20 cellular contexts compared by ENCODE assay signal in the genomic region with DNA sequence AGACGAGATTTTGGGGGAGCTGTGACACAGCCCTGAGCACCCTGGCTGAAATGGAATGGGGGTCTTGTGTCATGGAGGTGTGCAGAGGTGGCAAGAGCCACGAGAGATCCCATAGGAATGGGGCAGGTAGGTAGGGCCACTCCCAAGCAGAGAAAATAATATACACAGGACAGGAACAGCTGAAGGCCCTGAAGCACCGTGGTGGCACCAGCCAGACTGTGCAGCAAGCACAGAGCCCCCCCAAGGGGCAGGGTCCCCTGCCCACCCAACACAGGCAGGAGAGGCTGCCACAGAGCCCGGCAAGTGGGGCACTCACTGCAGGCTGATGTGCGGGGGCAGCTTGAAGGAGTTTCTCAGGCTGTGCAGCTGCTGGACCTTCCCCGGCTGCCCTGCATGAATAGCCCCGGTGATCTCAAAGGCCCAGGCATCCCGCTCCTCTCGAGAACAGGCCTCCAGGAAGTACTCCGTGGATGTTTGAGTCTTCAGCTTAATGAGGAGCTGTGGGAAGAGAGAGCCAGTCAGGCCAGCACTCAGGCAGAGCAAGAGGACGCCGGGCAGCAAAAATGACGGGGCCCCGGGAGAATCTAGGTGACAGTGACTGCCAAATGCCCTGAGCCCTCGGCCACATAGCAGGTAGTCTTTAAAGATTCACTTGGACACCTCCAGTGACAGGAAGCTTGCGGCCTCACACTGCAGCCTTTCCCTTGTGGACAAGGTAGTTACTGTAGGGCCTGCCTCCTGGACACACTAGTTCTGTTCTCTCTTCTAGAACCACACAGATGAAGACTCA. TPM values are rescaled to one million over a fixed set of nuclear protein-coding genes. Genes with fewer than 3 reads are reported as not detected.
DNase-seq lines count a peak whose midpoint lies in the region; ATAC-seq, FAIRE-seq and TF ChIP-seq lines count a peak whose summit lies in the region.
"Had no signal": no experiment of that assay in that cellular context is flagged by ENCODE, and none has a peak within 500 bp of the region (broad histone marks: within the 10 kb centered on the region; RNA-seq: fewer than 3 reads in every experiment).

No MANE protein-coding gene starts in this region.

- H3K4me1 ChIP-seq in Panc1 (ENCODE audit: control insufficient read depth, insufficient read depth, low read length) (no peaks in the 10 kb centered on the region), astrocyte (ENCODE audit: insufficient read depth, low read length) (no peaks in the 10 kb centered on the region)
- H3K4me1 ChIP-seq: HAP-1, Peyer's patch had no signal

- H4K20me1 ChIP-seq in astrocyte (ENCODE audit: insufficient read depth, low read length), result no peaks in the 10 kb centered on the region

- H3K9me3 Mint-ChIP-seq in astrocyte (ENCODE audit: unreplicated experiment) (no peaks in the 10 kb centered on the region), osteocyte (ENCODE audit: unreplicated experiment) (no peaks in the 10 kb centered on the region)

- CTCF ChIA-PET in Panc1 (lab: Charles Lee), result no interaction called here

- no peak overlapping the region for H3K9ac ChIP-seq in astrocyte (ENCODE audit: low read length)

- H3K36me3 Mint-ChIP-seq in astrocyte (ENCODE audit: low read depth, unreplicated experiment) (peaks cover 1% of the 10 kb centered on the region), osteocyte (ENCODE audit: unreplicated experiment) (no peaks in the 10 kb centered on the region)
- H3K36me3 Mint-ChIP-seq: CD4-positive, CD25-positive, alpha-beta regulatory T cell had no signal

- FAIRE-seq in astrocyte (lab: Jason Lieb, UNC), result no peak

- ATAC-seq in Panc1, result 0 out of 2 replicates have a peak, but pooled peaks have one; percentile 47
- ATAC-seq in GM19395 (IDR thresholded peaks at IDR 0.05; ENCODE audit: unreplicated experiment), result no peak

- no peaks in the 10 kb centered on the region for H3K36me3 ChIP-seq in Panc1 (ENCODE audit: control insufficient read depth, insufficient read depth, low read length)
- no peaks in the 10 kb centered on the region for H3K36me3 ChIP-seq in astrocyte (ENCODE audit: insufficient read depth, low read length)
- H3K36me3 ChIP-seq: HAP-1 had no signal

- no peak for TF ChIP-seq CTCF in Panc1 (IDR thresholded peaks at IDR 0.05)
- no peak for TF ChIP-seq CTCF in astrocyte (IDR thresholded peaks at IDR 0.05; ENCODE audit: insufficient read depth, low read depth, low read length)
- no peak for TF ChIP-seq CTCF in osteocyte (IDR thresholded peaks at IDR 0.05)

- H3K4me3 ChIP-seq in Panc1 (ENCODE audit: low read depth in 2 of 2, low read length in 2 of 2) (no peak overlapping the region), astrocyte (ENCODE audit: insufficient read depth, low read depth, low read length) (no peak overlapping the region)
- H3K4me3 ChIP-seq: HAP-1, Peyer's patch had no signal

- in situ Hi-C loops in Panc1 (cut with HindIII; ENCODE audit: low pct_unique_long_range_greater_than_20kb, low sequenced_read_pairs), result no loop called here

- no peaks in the 10 kb centered on the region for H3K79me2 ChIP-seq in astrocyte (ENCODE audit: insufficient read depth, low read length)

- POLR2A ChIA-PET in Panc1 (lab: Charles Lee), result no interaction called here

- H3K27me3 Mint-ChIP-seq in astrocyte (ENCODE audit: low read depth, unreplicated experiment) (peaks cover 20% of the 10 kb centered on the region), osteocyte (ENCODE audit: unreplicated experiment) (peaks cover 2% of the 10 kb centered on the region)

- no peak overlapping the region for H3K27ac ChIP-seq in Panc1 (ENCODE audit: low read length)
- H3K27ac ChIP-seq in astrocyte (ENCODE audit: low read depth, low read length), result no peak overlapping the region
- H3K27ac ChIP-seq: Peyer's patch had no signal

- H3K9me3 ChIP-seq in Panc1 (ENCODE audit: control insufficient read depth, insufficient read depth, low read depth, low read length) (no peaks in the 10 kb centered on the region), astrocyte (ENCODE audit: insufficient read depth, low read depth, low read length) (no peaks in the 10 kb centered on the region)
- H3K9me3 ChIP-seq: HAP-1, Peyer's patch had no signal

- H2AFZ ChIP-seq in astrocyte (ENCODE audit: low read depth, low read length), result no peak overlapping the region

- H3K27ac Mint-ChIP-seq in astrocyte (ENCODE audit: unreplicated experiment) (peak overlapping the region; percentile 53), osteocyte (ENCODE audit: unreplicated experiment) (no peak overlapping the region)
- H3K27ac Mint-ChIP-seq: CD4-positive, CD25-positive, alpha-beta regulatory T cell had no signal

- H3K4me1 Mint-ChIP-seq in astrocyte (ENCODE audit: low read depth, unreplicated experiment), result peaks cover 9% of the 10 kb centered on the region
- peaks cover 5% of the 10 kb centered on the region for H3K4me1 Mint-ChIP-seq in osteocyte (ENCODE audit: unreplicated experiment)

- H3K4me3 Mint-ChIP-seq in astrocyte (ENCODE audit: unreplicated experiment) (no peak overlapping the region), osteocyte (ENCODE audit: unreplicated experiment) (no peak overlapping the region)
- H3K4me3 Mint-ChIP-seq: CD4-positive, CD25-positive, alpha-beta regulatory T cell had no signal

- DNase-seq in Panc1 (ENCODE audit: low read depth, low spot score), result no peak
- no peak for DNase-seq in astrocyte (ENCODE audit: low read depth)
- DNase-seq in islet precursor cell, result peak; percentile 82
- peak; percentile 81 for DNase-seq in osteocyte (ENCODE audit: extremely low spot score, unreplicated experiment)
- no peak for DNase-seq in cardiac septum (ENCODE audit: low spot score)
- DNase-seq in COLO829 (ENCODE audit: low spot score), result no peak
- DNase-seq in activated effector memory CD4-positive, alpha-beta T cell treated with anti-CD3 and anti-CD28 coated beads, Interleukin-2, amount 50 U/mL, for 16 hours, result no peak
- DNase-seq: ACHN; Calu3; CD4-positive, CD25-positive, alpha-beta regulatory T cell; DMS53; MV-4-11; NCI-H1417 treated with DMSO at 0.1 percent for 48 hours; NCI-H2029; NCI-H2171 treated with DMSO at 0.1 percent for 48 hours; NCI-H774; Peyer's patch; Right ventricle myocardium superior had no signal

- intact Hi-C loops in Panc1 (cut with micrococcal nuclease; ENCODE audit: unreplicated experiment), result no loop called here
- intact Hi-C loops in cardiac septum (cut with DNase I), result no loop called here

- H3K27me3 ChIP-seq in Panc1 (ENCODE audit: control insufficient read depth, insufficient read depth, low read length) (no peaks in the 10 kb centered on the region), astrocyte (ENCODE audit: insufficient read depth, low read length) (no peaks in the 10 kb centered on the region)
- H3K27me3 ChIP-seq: Peyer's patch had no signal

- no peak overlapping the region for H3K4me2 ChIP-seq in astrocyte (ENCODE audit: low read length)

- BruUV-seq in Panc1 (replicated peaks; lab: Mats Ljungman, UMichigan), result no TSS peak

RNA-seq across cellular contexts. Expression of gene PLEK2, which starts 16.7 kb away (rescaled TPM):
- 9.1 TPM for total RNA-seq in Panc1 (2021; ENCODE audit: unreplicated experiment)
- polyA plus RNA-seq in Panc1 (2012; ENCODE audit: insufficient read length), result 5.6 TPM
- total RNA-seq in astrocyte, result 0.75 and 1.3 TPM in 2 replicates
- total RNA-seq in osteocyte, result not detected in 2 replicates
- 0.40 TPM for total RNA-seq in cardiac septum
- total RNA-seq: CD4-positive, CD25-positive, alpha-beta regulatory T cell; Right ventricle myocardium superior had no signal

RNA-seq across cellular contexts. Expression of gene EIF2S1, which starts 35.2 kb away (rescaled TPM):
- 116 TPM for total RNA-seq in Panc1 (2021; ENCODE audit: unreplicated experiment)
- polyA plus RNA-seq in Panc1 (2012; ENCODE audit: insufficient read length), result 76.4 TPM
- total RNA-seq in astrocyte, result 123 and 143 TPM in 2 replicates
- 85.3 and 90.1 TPM in 2 replicates for total RNA-seq in osteocyte
- 89.8 TPM for total RNA-seq in cardiac septum

RNA-seq across cellular contexts. Expression of gene ATP6V1D, which starts 35.7 kb away (rescaled TPM):
- total RNA-seq in Panc1 (2021; ENCODE audit: unreplicated experiment) (68.6 TPM), astrocyte (96.3 and 105 TPM in 2 replicates), osteocyte (63.8 and 67.8 TPM in 2 replicates), cardiac septum (178 TPM)
- 68.0 TPM for polyA plus RNA-seq in Panc1 (2012; ENCODE audit: insufficient read length)

Comparison
In these comparisons a context has a peak if more than half of its experiments do, and no peak if none do; other contexts are left out.
1. DNase-seq: peak in islet precursor cell (single experiment) and osteocyte (single experiment); none in Panc1 (single experiment), astrocyte (single experiment), cardiac septum (single experiment), COLO829 (single experiment) and activated effector memory CD4-positive, alpha-beta T cell treated with anti-CD3 and anti-CD28 coated beads, Interleukin-2, amount 50 U/mL, for 16 hours (single experiment).